Comparison of ENCODE assay signal across 7 cellular contexts in the genomic region with DNA sequence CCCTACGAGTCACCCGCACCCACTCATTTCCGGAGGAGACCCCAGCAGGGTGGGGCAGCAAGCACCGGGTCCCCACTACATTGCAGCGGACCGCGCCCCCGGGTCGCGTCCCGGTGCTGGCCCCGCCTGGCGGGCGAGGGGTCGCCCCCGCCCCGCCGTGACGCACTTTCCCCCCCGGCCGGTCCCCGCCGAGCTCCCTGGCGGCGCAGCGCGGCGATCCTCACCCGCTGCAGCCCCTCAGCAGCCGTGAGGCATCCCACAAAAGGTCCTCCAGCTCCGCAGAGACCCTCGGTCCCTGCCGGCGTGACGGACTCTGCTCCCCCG.
DNase-seq lines count a peak whose midpoint lies in the region; ATAC-seq and TF ChIP-seq lines count a peak whose summit lies in the region.

No MANE protein-coding gene starts in this region.

- ATAC-seq in GM18861 (IDR thresholded peaks at IDR 0.05; ENCODE audit: unreplicated experiment) (peak; percentile 16), HG02642 (IDR thresholded peaks at IDR 0.05; ENCODE audit: poor library complexity, unreplicated experiment) (peak; percentile 39), RWPE2 (ENCODE audit: low read depth) (peak; percentile 38)

- H3K27ac ChIP-seq in RWPE2 (ENCODE audit: poor library complexity, severe bottlenecking) (peak overlapping the region; percentile 2), colonic mucosa (peak overlapping the region; percentile 15), subcutaneous abdominal adipose tissue (ENCODE audit: low read depth, low read length) (peak overlapping the region; percentile 60)

- TF ChIP-seq CTCF in RWPE2 (IDR thresholded peaks at IDR 0.05; ENCODE audit: poor library complexity, severe bottlenecking) (no peak), colonic mucosa (IDR thresholded peaks at IDR 0.05) (no peak), lower leg skin (IDR thresholded peaks at IDR 0.05) (no peak)

- H3K4me3 ChIP-seq in RWPE2 (ENCODE audit: severe bottlenecking) (peak overlapping the region; percentile 72), colonic mucosa (peak overlapping the region; percentile 73), lower leg skin (ENCODE audit: low read depth, poor library complexity, severe bottlenecking) (peak overlapping the region; percentile 53), subcutaneous abdominal adipose tissue (ENCODE audit: low read depth in 1 of 5, low read length in 5 of 5) (peak overlapping the region in 4 of 5 donors; percentile 80 to 97 (median 86))

- DNase-seq in RWPE2 (ENCODE audit: low spot score) (no peak), colonic mucosa (no peak), lower leg skin (ENCODE audit: low spot score in 2 of 2) (peak in 1 of 2 donors; percentile 89), NCI-H345 treated with DMSO at 0.1 percent for 48 hours (lab: John Stamatoyannopoulos, UW; ENCODE audit: unreplicated experiment) (no peak)

- no peaks in the 10 kb centered on the region for H3K27me3 ChIP-seq in RWPE2 (ENCODE audit: insufficient read depth, poor library complexity, severe bottlenecking)
- H3K27me3 ChIP-seq in colonic mucosa, result no peaks in the 10 kb centered on the region
- H3K27me3 ChIP-seq in subcutaneous abdominal adipose tissue (ENCODE audit: control insufficient read depth in 5 of 5, insufficient read depth in 4 of 5, low read length in 5 of 5), result peaks cover 0 to 3% (median 0%) of the 10 kb centered on the region in 5 donors

- 0% methylated on average over 1 of the region's 36 CpGs for WGBS in lower leg skin, 2 donors

- H3K36me3 ChIP-seq in RWPE2 (ENCODE audit: low read depth) (no peaks in the 10 kb centered on the region), colonic mucosa (no peaks in the 10 kb centered on the region), subcutaneous abdominal adipose tissue (ENCODE audit: control insufficient read depth in 5 of 5, insufficient read depth in 5 of 5, low read length in 5 of 5) (no peaks in the 10 kb centered on the region)

- intact Hi-C loops in colonic mucosa (cut with DNase I) (loop anchor here (5.0 kb wide), 2 partner anchors 84 to 109 kb away; no protein-coding TSS in a partner anchor), lower leg skin (cut with DNase I; ENCODE audit: low total_unique reads) (loop anchor here (10.0 kb wide), 1 partner anchor 801 kb away; no protein-coding TSS in a partner anchor)

- H3K9me3 ChIP-seq in RWPE2 (ENCODE audit: severe bottlenecking) (no peaks in the 10 kb centered on the region), colonic mucosa (no peaks in the 10 kb centered on the region), subcutaneous abdominal adipose tissue (ENCODE audit: control insufficient read depth in 5 of 5, low read length in 5 of 5) (no peaks in the 10 kb centered on the region)

- no peak for TF ChIP-seq POLR2A in lower leg skin (IDR thresholded peaks at IDR 0.05)

- H3K9ac ChIP-seq in colonic mucosa (ENCODE audit: low read depth in 2 of 2, low read length in 2 of 2), result peak overlapping the region; percentile 46 to 91
- H3K9ac ChIP-seq in subcutaneous abdominal adipose tissue (ENCODE audit: low read length in 5 of 5), result peak overlapping the region in 4 of 5 donors; percentile 35 to 77 (median 68)

- peaks cover 9% of the 10 kb centered on the region for H3K4me1 ChIP-seq in RWPE2 (ENCODE audit: insufficient read depth, poor library complexity, severe bottlenecking)
- no peaks in the 10 kb centered on the region for H3K4me1 ChIP-seq in colonic mucosa
- H3K4me1 ChIP-seq in subcutaneous abdominal adipose tissue (ENCODE audit: control insufficient read depth in 5 of 5, insufficient read depth in 5 of 5, low read length in 5 of 5), result peaks cover 0 to 35% (median 23%) of the 10 kb centered on the region in 5 donors

Comparison
In these comparisons a context has a peak if more than half of its experiments do, and no peak if none do; other contexts are left out.
1. H3K27ac ChIP-seq: peak in every context shown above with its lines; median percentile 60 in subcutaneous abdominal adipose tissue; 15 in colonic mucosa; 2 in RWPE2.